ENCODE assay signal across 13 cellular contexts in the genomic region with DNA sequence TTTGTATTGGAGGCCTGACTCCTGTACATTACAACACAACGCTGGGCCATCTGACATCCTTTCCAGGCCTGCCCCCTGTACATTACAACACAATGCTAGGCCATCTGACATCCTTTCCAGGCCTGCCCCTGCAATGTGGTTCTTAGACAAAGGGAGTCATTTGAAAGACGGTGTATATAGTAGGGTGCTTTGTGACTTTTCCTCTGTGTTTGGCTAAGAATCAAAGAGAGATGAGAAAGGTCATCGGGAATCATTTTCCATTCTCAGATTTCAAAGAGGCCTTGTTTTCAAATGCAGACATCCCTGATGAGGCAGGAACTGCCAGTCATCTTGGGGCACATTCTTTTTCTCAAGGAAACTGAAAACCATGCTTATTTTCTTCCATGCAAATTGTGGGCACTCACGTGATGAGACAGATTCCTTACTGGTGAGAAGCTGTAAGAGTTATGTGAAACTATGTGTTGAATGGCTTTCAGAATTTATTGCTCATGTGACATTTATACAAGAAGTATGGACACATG.
DNase-seq lines count a peak whose midpoint lies in the region.
"Had no signal": no experiment of that assay in that cellular context is flagged by ENCODE, and none has a peak within 500 bp of the region (broad histone marks: within the 10 kb centered on the region; RNA-seq: fewer than 3 reads in every experiment).

No MANE protein-coding gene starts in this region.

- H3K27ac ChIP-seq in SJSA1: peak overlapping the region; percentile 73
- H3K27ac ChIP-seq: right atrium auricular region had no signal

- H3K4me1 ChIP-seq in SJSA1 (replicated peaks): peaks cover 16% of the 10 kb centered on the region
- H3K4me1 ChIP-seq: right atrium auricular region had no signal

- H3K27me3 ChIP-seq in SJSA1 (replicated peaks): no peaks in the 10 kb centered on the region
- H3K27me3 ChIP-seq: right atrium auricular region had no signal

- no peaks in the 10 kb centered on the region for H3K9me3 ChIP-seq in SJSA1 (replicated peaks)
- H3K9me3 ChIP-seq: right atrium auricular region had no signal

- DNase-seq in GM04503 (ENCODE audit: low read depth) (peak; percentile 90), SJSA1 (ENCODE audit: low read depth in 1 of 2, low spot score in 2 of 2) (peak; percentile 94 to 100), fibroblast of peridontal ligament (ENCODE audit: extremely low read depth) (peak; percentile 98), pons (ENCODE audit: low spot score) (peak; percentile 54), T-helper 9 cell (no peak), SKM-1 (lab: John Stamatoyannopoulos, UW; ENCODE audit: unreplicated experiment) (no peak), NCI-H748 treated with DMSO at 0.1 percent for 48 hours (lab: John Stamatoyannopoulos, UW) (no peak), KBM-7 (no peak)
- DNase-seq: activated B cell treated with CpG ODN at 0.5 μM for 24 hours, activated gamma-delta T cell, islet precursor cell, NCI-H1092 had no signal

- no peak overlapping the region for H3K4me3 ChIP-seq in SJSA1
- H3K4me3 ChIP-seq: right atrium auricular region had no signal

- in situ Hi-C loops in KBM-7 (cut with MboI; ENCODE audit: low pct_unique_long_range_greater_than_20kb, low sequenced_read_pairs): no loop called here

- H3K36me3 ChIP-seq in SJSA1: no peaks in the 10 kb centered on the region
- H3K36me3 ChIP-seq: right atrium auricular region had no signal

Comparison
In these comparisons a context has a peak if more than half of its experiments do, and no peak if none do; other contexts are left out.
1. DNase-seq: peak in GM04503 (single experiment), SJSA1 (2 of 2), fibroblast of peridontal ligament (single experiment) and pons (single experiment); none in T-helper 9 cell (single experiment), SKM-1 (single experiment), NCI-H748 treated with DMSO at 0.1 percent for 48 hours (single experiment) and KBM-7 (single experiment).